In the genomic region with DNA sequence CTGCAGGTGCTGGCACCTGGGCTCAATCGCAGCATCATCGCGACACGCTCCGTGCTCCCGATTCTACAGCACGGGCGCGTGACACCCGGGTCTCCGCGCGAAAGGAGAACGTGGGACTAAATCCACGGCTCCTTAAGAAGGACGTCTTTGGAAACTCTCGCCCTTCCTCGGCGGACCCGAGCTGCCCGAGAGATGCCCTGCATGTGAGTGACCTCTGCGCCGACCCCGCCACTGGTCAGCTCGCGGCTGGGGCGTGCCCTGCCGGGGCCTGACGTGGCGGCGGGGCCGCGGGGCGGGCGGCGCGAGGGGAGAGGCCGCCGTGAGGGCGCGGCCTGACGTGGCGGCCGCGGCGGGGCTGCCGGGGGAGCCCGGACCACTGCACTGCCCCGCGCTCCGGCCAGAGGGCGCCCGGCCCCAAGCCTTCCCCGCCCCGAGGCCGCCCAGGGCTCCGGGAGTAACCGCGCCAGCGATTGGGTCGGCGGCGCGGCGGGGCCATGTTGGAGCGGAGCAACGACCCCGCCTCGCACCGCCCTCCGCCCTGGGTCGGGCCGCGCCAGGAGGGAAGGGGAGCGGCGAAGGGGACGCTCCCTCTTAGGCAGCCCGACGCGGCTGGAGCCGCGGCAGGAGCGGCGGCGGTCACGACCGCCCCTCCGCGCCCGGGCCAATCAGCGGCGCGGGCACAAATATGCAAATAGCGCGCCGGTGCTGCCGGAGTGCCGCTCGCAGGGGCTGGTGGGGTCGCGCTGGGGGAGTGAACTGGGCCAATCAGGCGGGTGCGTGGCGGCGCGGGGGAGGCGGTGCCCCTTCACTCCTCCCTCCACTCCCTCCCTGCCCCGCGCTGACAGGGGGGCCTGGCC, we compare ENCODE assay signal across 1 cellular context.
A peak's percentile ranks its signal among the peaks of the same experiment; 100 is the strongest.
TF ChIP-seq lines count a peak whose summit lies in the region.

No MANE protein-coding gene starts in this region.

TF ChIP-seq in PFSK-1, 5 proteins besides CTCF, POLR2A, EP300 and RAD21 (continued from another document):
- TF ChIP-seq, protein P1, sequence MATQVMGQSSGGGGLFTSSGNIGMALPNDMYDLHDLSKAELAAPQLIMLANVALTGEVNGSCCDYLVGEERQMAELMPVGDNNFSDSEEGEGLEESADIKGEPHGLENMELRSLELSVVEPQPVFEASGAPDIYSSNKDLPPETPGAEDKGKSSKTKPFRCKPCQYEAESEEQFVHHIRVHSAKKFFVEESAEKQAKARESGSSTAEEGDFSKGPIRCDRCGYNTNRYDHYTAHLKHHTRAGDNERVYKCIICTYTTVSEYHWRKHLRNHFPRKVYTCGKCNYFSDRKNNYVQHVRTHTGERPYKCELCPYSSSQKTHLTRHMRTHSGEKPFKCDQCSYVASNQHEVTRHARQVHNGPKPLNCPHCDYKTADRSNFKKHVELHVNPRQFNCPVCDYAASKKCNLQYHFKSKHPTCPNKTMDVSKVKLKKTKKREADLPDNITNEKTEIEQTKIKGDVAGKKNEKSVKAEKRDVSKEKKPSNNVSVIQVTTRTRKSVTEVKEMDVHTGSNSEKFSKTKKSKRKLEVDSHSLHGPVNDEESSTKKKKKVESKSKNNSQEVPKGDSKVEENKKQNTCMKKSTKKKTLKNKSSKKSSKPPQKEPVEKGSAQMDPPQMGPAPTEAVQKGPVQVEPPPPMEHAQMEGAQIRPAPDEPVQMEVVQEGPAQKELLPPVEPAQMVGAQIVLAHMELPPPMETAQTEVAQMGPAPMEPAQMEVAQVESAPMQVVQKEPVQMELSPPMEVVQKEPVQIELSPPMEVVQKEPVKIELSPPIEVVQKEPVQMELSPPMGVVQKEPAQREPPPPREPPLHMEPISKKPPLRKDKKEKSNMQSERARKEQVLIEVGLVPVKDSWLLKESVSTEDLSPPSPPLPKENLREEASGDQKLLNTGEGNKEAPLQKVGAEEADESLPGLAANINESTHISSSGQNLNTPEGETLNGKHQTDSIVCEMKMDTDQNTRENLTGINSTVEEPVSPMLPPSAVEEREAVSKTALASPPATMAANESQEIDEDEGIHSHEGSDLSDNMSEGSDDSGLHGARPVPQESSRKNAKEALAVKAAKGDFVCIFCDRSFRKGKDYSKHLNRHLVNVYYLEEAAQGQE (IDR thresholded peaks at IDR 0.05; ENCODE audit: insufficient read depth in 1 of 2, low read depth in 2 of 2, low read length in 2 of 2) = no peak
- TF ChIP-seq TAF1 (IDR thresholded peaks at IDR 0.05; ENCODE audit: borderline replicate concordance, insufficient read depth, low read length) (peak; percentile 23; the same call in 1 of the 2 replicates), SIN3A (IDR thresholded peaks at IDR 0.05; ENCODE audit: borderline replicate concordance, insufficient read depth, low read length) (no peak), POLR2AphosphoS5 (IDR thresholded peaks at IDR 0.05; ENCODE audit: low read depth, low read length) (peak; percentile 39; the same call in 1 of the 2 replicates)
